28 cellular contexts compared by ENCODE assay signal in the genomic region with DNA sequence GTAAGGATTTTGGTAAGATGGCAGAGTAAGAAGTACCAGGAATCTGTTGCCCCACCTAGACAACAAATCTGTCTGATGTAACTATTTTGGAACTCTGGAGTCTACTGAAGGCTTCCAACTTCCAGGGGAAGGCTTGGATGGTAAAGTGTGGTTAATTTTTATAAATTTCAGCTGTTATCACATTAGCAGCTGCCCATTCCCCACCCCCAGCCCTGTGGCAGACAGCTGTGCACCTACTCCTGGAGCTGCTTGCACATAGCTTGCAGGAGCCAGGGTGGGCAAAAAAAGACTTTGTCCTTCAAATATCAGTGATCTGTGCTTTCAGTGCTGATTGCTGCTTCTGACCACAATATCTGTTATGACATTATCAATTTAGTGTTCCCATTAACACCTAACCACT.
"Had no signal": no experiment of that assay in that cellular context is flagged by ENCODE, and none has a peak within 500 bp of the region (broad histone marks: within the 10 kb centered on the region; RNA-seq: fewer than 3 reads in every experiment).

No MANE protein-coding gene starts in this region.

- ATAC-seq: stimulated activated effector memory CD8-positive, alpha-beta T cell treated with anti-CD3 and anti-CD28 coated beads, Interleukin-12 subunit alpha, Interleukin-12 subunit beta, amount 100 ng/mL, for 72 hours; stimulated activated memory B cell treated with anti-CD40 and anti-IgM and Interleukin-4, amounts not matched to agents 10 μg/mL and 1 μg/mL and 100 μg/mL, for 72 hours; stimulated activated naive B cell treated with anti-CD40 and anti-IgM and Interleukin-4, amounts not matched to agents 10 μg/mL and 1 μg/mL and 100 μg/mL, for 72 hours; stimulated activated naive CD8-positive, alpha-beta T cell treated with anti-CD3 and anti-CD28 coated beads, Interleukin-15, amount 100 ng/mL, for 72 hours; stimulated activated naive CD8-positive, alpha-beta T cell treated with anti-CD3 and anti-CD28 coated beads, Interleukin-15, Interleukin-2, amounts not matched to agents 100 U/mL and 50 U/mL, for 24 hours; upper lobe of right lung had no signal

- H3K27ac Mint-ChIP-seq: stimulated activated effector memory CD8-positive, alpha-beta T cell treated with anti-CD3 and anti-CD28 coated beads, Interleukin-12 subunit alpha, Interleukin-12 subunit beta, amount 100 ng/mL, for 72 hours; stimulated activated memory B cell treated with anti-CD40 and anti-IgM and Interleukin-4, amounts not matched to agents 10 μg/mL and 1 μg/mL and 100 μg/mL, for 72 hours; stimulated activated naive B cell treated with anti-CD40 and anti-IgM and Interleukin-4, amounts not matched to agents 10 μg/mL and 1 μg/mL and 100 μg/mL, for 72 hours; stimulated activated naive CD8-positive, alpha-beta T cell treated with anti-CD3 and anti-CD28 coated beads, Interleukin-15, amount 100 ng/mL, for 72 hours; stimulated activated naive CD8-positive, alpha-beta T cell treated with anti-CD3 and anti-CD28 coated beads, Interleukin-15, Interleukin-2, amounts not matched to agents 100 ng/mL and 50 ng/mL, for 24 hours; type B pancreatic cell had no signal

- H3K4me3 Mint-ChIP-seq: stimulated activated effector memory CD8-positive, alpha-beta T cell treated with anti-CD3 and anti-CD28 coated beads, Interleukin-12 subunit alpha, Interleukin-12 subunit beta, amount 100 ng/mL, for 72 hours; stimulated activated memory B cell treated with anti-CD40 and anti-IgM and Interleukin-4, amounts not matched to agents 10 μg/mL and 1 μg/mL and 100 μg/mL, for 72 hours; stimulated activated naive B cell treated with anti-CD40 and anti-IgM and Interleukin-4, amounts not matched to agents 10 μg/mL and 1 μg/mL and 100 μg/mL, for 72 hours; stimulated activated naive CD8-positive, alpha-beta T cell treated with anti-CD3 and anti-CD28 coated beads, Interleukin-15, amount 100 ng/mL, for 72 hours; stimulated activated naive CD8-positive, alpha-beta T cell treated with anti-CD3 and anti-CD28 coated beads, Interleukin-15, Interleukin-2, amounts not matched to agents 100 ng/mL and 50 ng/mL, for 24 hours; type B pancreatic cell had no signal

- H3K4me1 ChIP-seq: suprapubic skin, thyroid gland, tibial artery, transverse colon, upper lobe of left lung, upper lobe of right lung, uterus, vagina had no signal

- H3K27me3 ChIP-seq: testis, thyroid gland, tibial artery, tibial nerve, transverse colon, upper lobe of left lung, uterus, vagina had no signal

- H3K36me3 Mint-ChIP-seq: stimulated activated effector memory CD8-positive, alpha-beta T cell treated with anti-CD3 and anti-CD28 coated beads, Interleukin-12 subunit alpha, Interleukin-12 subunit beta, amount 100 ng/mL, for 72 hours; stimulated activated memory B cell treated with anti-CD40 and anti-IgM and Interleukin-4, amounts not matched to agents 10 μg/mL and 1 μg/mL and 100 μg/mL, for 72 hours; stimulated activated naive B cell treated with anti-CD40 and anti-IgM and Interleukin-4, amounts not matched to agents 10 μg/mL and 1 μg/mL and 100 μg/mL, for 72 hours; type B pancreatic cell had no signal

- H3K9me3 ChIP-seq: stomach, suprapubic skin, testis, thoracic aorta, thyroid gland, tibial artery, tibial nerve, transverse colon, upper lobe of left lung, upper lobe of right lung, uterus, vagina had no signal

- DNase-seq: stimulated activated CD4-positive, alpha-beta T cell treated with anti-CD3 and anti-CD28 coated beads, Interleukin-2, amount 100 ng/mL, for 48 hours; stimulated activated CD4-positive, alpha-beta T cell treated with anti-CD3 and anti-CD28 coated beads, Interleukin-4, amount 100 ng/mL, for 1 hour; stimulated activated CD4-positive, alpha-beta T cell treated with anti-CD3 and anti-CD28 coated beads, Interleukin-4, amount 100 ng/mL, for 24 hours; stimulated activated CD4-positive, alpha-beta T cell treated with anti-CD3 and anti-CD28 coated beads, Interleukin-4, amount 100 ng/mL, for 4 hours; stimulated activated CD8-positive, alpha-beta memory T cell treated with anti-CD3 and anti-CD28 coated beads, Interleukin-4, amount 100 ng/mL, for 48 hours; stimulated activated naive B cell treated with anti-CD40 and anti-IgM and Interleukin-4, amounts not matched to agents 10 μg/mL and 1 μg/mL and 100 μg/mL, for 72 hours; stimulated activated naive CD4-positive, alpha-beta T cell; stimulated activated naive CD4-positive, alpha-beta T cell treated with Interleukin-2 at 50 U/mL for 16 hours; stimulated activated naive CD8-positive, alpha-beta T cell treated with anti-CD3 and anti-CD28 coated beads, Interleukin-15, amount 100 ng/mL, for 72 hours; stimulated activated naive CD8-positive, alpha-beta T cell treated with anti-CD3 and anti-CD28 coated beads, Interleukin-15, Interleukin-2, amounts not matched to agents 100 U/mL and 50 U/mL, for 24 hours; stomach; substantia nigra; testis; thyroid gland; tibial artery; transverse colon; trophoblast cell; upper lobe of right lung; uterus had no signal

- H3K36me3 ChIP-seq: stomach, suprapubic skin, thoracic aorta, thyroid gland, tibial artery, tibial nerve, transverse colon, upper lobe of left lung, upper lobe of right lung, uterus, vagina had no signal

- H3K27ac ChIP-seq: stomach, suprapubic skin, thoracic aorta, thyroid gland, tibial artery, tibial nerve, transverse colon, upper lobe of left lung, upper lobe of right lung, uterus, vagina had no signal

- H3K4me3 ChIP-seq: stomach, suprapubic skin, testis, thoracic aorta, thyroid gland, tibial artery, tibial nerve, transverse colon, upper lobe of left lung, upper lobe of right lung, uterus, vagina had no signal

- H3K4me1 Mint-ChIP-seq: stimulated activated effector memory CD8-positive, alpha-beta T cell treated with anti-CD3 and anti-CD28 coated beads, Interleukin-12 subunit alpha, Interleukin-12 subunit beta, amount 100 ng/mL, for 72 hours; stimulated activated memory B cell treated with anti-CD40 and anti-IgM and Interleukin-4, amounts not matched to agents 10 μg/mL and 1 μg/mL and 100 μg/mL, for 72 hours; stimulated activated naive B cell treated with anti-CD40 and anti-IgM and Interleukin-4, amounts not matched to agents 10 μg/mL and 1 μg/mL and 100 μg/mL, for 72 hours; stimulated activated naive CD8-positive, alpha-beta T cell treated with anti-CD3 and anti-CD28 coated beads, Interleukin-15, amount 100 ng/mL, for 72 hours had no signal

- H3K27me3 Mint-ChIP-seq: type B pancreatic cell had no signal
